Comparison of ENCODE assay signal across 13 cellular contexts in genomic region chr4:53854991-53855885, GRCh38.
DNase-seq lines count a peak whose midpoint lies in the region; ATAC-seq and TF ChIP-seq lines count a peak whose summit lies in the region.
"Had no signal": no experiment of that assay in that cellular context is flagged by ENCODE, and none has a peak within 500 bp of the region (broad histone marks: within the 10 kb centered on the region; RNA-seq: fewer than 3 reads in every experiment).

No MANE protein-coding gene starts in this region.

- DNase-seq in CD14-positive monocyte (ENCODE audit: low spot score) (no peak), NOMO-1 treated with DMSO at 0.1 percent for 48 hours (lab: John Stamatoyannopoulos, UW; ENCODE audit: unreplicated experiment) (peak; percentile 80), epithelial cell of prostate (ENCODE audit: low read depth, low spot score) (peak; percentile 36), osteoblast (ENCODE audit: insufficient read length, low spot score, missing footprints) (no peak), NCI-H187 (lab: John Stamatoyannopoulos, UW) (no peak)
- DNase-seq in activated T-cell treated with anti-CD3 and anti-CD28 coated beads, Interleukin-2, amount 50 U/mL, for 48 hours, result no peak
- no peak for DNase-seq in stimulated activated effector memory CD8-positive, alpha-beta T cell treated with anti-CD3 and anti-CD28 coated beads, Interleukin-12 subunit alpha, Interleukin-12 subunit beta, amount 100 ng/mL, for 72 hours (ENCODE audit: low spot score in 2 of 2)
- DNase-seq: activated CD4-positive, alpha-beta T cell treated with anti-CD3 and anti-CD28 coated beads for 36 hours; COR-L47; NCI-H748 treated with DMSO at 0.1 percent for 48 hours had no signal

- H3K4me1 Mint-ChIP-seq in CD14-positive monocyte, result peaks cover 22% of the 10 kb centered on the region
- no peaks in the 10 kb centered on the region for H3K4me1 Mint-ChIP-seq in stimulated activated effector memory CD8-positive, alpha-beta T cell treated with anti-CD3 and anti-CD28 coated beads, Interleukin-12 subunit alpha, Interleukin-12 subunit beta, amount 100 ng/mL, for 72 hours
- H3K4me1 Mint-ChIP-seq: activated CD4-positive, alpha-beta T cell treated with anti-CD3 and anti-CD28 coated beads for 36 hours had no signal

- no peak overlapping the region for H2AFZ ChIP-seq in osteoblast (ENCODE audit: low read length)

- H3K27ac ChIP-seq in epithelial cell of prostate, result peak overlapping the region; percentile 42
- H3K27ac ChIP-seq in osteoblast (ENCODE audit: low read depth, low read length), result peak overlapping the region; percentile 89
- H3K27ac ChIP-seq: prostate gland had no signal

- intact Hi-C loops in CD14-positive monocyte (cut with micrococcal nuclease), result no loop called here

- peak overlapping the region; percentile 1 for H3K4me3 ChIP-seq in osteoblast (ENCODE audit: insufficient read depth, low read length)
- H3K4me3 ChIP-seq: prostate gland had no signal

- no peaks in the 10 kb centered on the region for H3K9me3 ChIP-seq in osteoblast (ENCODE audit: low read depth, low read length)
- H3K9me3 ChIP-seq: prostate gland had no signal

- H3K79me2 ChIP-seq in osteoblast (ENCODE audit: insufficient read depth, low read length), result no peaks in the 10 kb centered on the region

- no peaks in the 10 kb centered on the region for H3K27me3 ChIP-seq in osteoblast (ENCODE audit: insufficient read depth, low read length)

- no peaks in the 10 kb centered on the region for H3K36me3 ChIP-seq in osteoblast (ENCODE audit: insufficient read depth, low read length)
- H3K36me3 ChIP-seq: prostate gland had no signal

- no peaks in the 10 kb centered on the region for H4K20me1 ChIP-seq in osteoblast (ENCODE audit: insufficient read depth, low read length)

- H3K27ac Mint-ChIP-seq in CD14-positive monocyte, result peak overlapping the region; percentile 9 to 83 (median 54)
- no peak overlapping the region for H3K27ac Mint-ChIP-seq in stimulated activated effector memory CD8-positive, alpha-beta T cell treated with anti-CD3 and anti-CD28 coated beads, Interleukin-12 subunit alpha, Interleukin-12 subunit beta, amount 100 ng/mL, for 72 hours
- H3K27ac Mint-ChIP-seq: activated CD4-positive, alpha-beta T cell treated with anti-CD3 and anti-CD28 coated beads for 36 hours had no signal

- peaks cover 0 to 6% (median 0%) of the 10 kb centered on the region in 7 donors for H3K9me3 Mint-ChIP-seq in CD14-positive monocyte
- no peaks in the 10 kb centered on the region for H3K9me3 Mint-ChIP-seq in stimulated activated effector memory CD8-positive, alpha-beta T cell treated with anti-CD3 and anti-CD28 coated beads, Interleukin-12 subunit alpha, Interleukin-12 subunit beta, amount 100 ng/mL, for 72 hours

- H3K4me3 Mint-ChIP-seq in CD14-positive monocyte, result peak overlapping the region in 1 of 2 donors; percentile 51
- no peak overlapping the region for H3K4me3 Mint-ChIP-seq in stimulated activated effector memory CD8-positive, alpha-beta T cell treated with anti-CD3 and anti-CD28 coated beads, Interleukin-12 subunit alpha, Interleukin-12 subunit beta, amount 100 ng/mL, for 72 hours
- H3K4me3 Mint-ChIP-seq: activated CD4-positive, alpha-beta T cell treated with anti-CD3 and anti-CD28 coated beads for 36 hours; brain had no signal

- peaks cover 0 to 2% (median 0%) of the 10 kb centered on the region in 3 donors for H3K27me3 Mint-ChIP-seq in CD14-positive monocyte (ENCODE audit: low read depth in 3 of 3)
- H3K27me3 Mint-ChIP-seq: brain had no signal

- no peak for ATAC-seq in stimulated activated effector memory CD8-positive, alpha-beta T cell treated with anti-CD3 and anti-CD28 coated beads, Interleukin-12 subunit alpha, Interleukin-12 subunit beta, amount 100 ng/mL, for 72 hours
- ATAC-seq in GM21723 (IDR thresholded peaks at IDR 0.05; ENCODE audit: unreplicated experiment), result no peak
- ATAC-seq: activated CD4-positive, alpha-beta T cell treated with anti-CD3 and anti-CD28 coated beads for 36 hours had no signal

- TF ChIP-seq CTCF in CD14-positive monocyte (IDR thresholded peaks at IDR 0.05), result no peak
- no peak for TF ChIP-seq CTCF in osteoblast (IDR thresholded peaks at IDR 0.05; ENCODE audit: extremely low read depth, low read depth, low read length)

- no peaks in the 10 kb centered on the region for H3K36me3 Mint-ChIP-seq in CD14-positive monocyte
- H3K36me3 Mint-ChIP-seq in stimulated activated effector memory CD8-positive, alpha-beta T cell treated with anti-CD3 and anti-CD28 coated beads, Interleukin-12 subunit alpha, Interleukin-12 subunit beta, amount 100 ng/mL, for 72 hours, result no peaks in the 10 kb centered on the region
- H3K36me3 Mint-ChIP-seq: brain had no signal

- H3K4me1 ChIP-seq in osteoblast (ENCODE audit: insufficient read depth, low read length), result peaks cover 40% of the 10 kb centered on the region
- H3K4me1 ChIP-seq: prostate gland had no signal

- H3K4me2 ChIP-seq in osteoblast (ENCODE audit: insufficient read depth, low read length), result peak overlapping the region; percentile 55

Comparison
In these comparisons a context has a peak if more than half of its experiments do, and no peak if none do; other contexts are left out.
1. DNase-seq: peak in NOMO-1 treated with DMSO at 0.1 percent for 48 hours (single experiment) and epithelial cell of prostate (single experiment); none in CD14-positive monocyte (single experiment), osteoblast (single experiment), activated T-cell treated with anti-CD3 and anti-CD28 coated beads, Interleukin-2, amount 50 U/mL, for 48 hours (0 of 2), NCI-H187 (0 of 2) and stimulated activated effector memory CD8-positive, alpha-beta T cell treated with anti-CD3 and anti-CD28 coated beads, Interleukin-12 subunit alpha, Interleukin-12 subunit beta, amount 100 ng/mL, for 72 hours (0 of 2).